9 cellular contexts compared by ENCODE assay signal in genomic region chr17:81516439-81516838, GRCh38. TPM values are rescaled to one million over a fixed set of nuclear protein-coding genes. Genes with fewer than 3 reads are reported as not detected.
DNase-seq lines count a peak whose midpoint lies in the region; ATAC-seq and TF ChIP-seq lines count a peak whose summit lies in the region.
"Had no signal": no experiment of that assay in that cellular context is flagged by ENCODE, and none has a peak within 500 bp of the region (broad histone marks: within the 10 kb centered on the region; RNA-seq: fewer than 3 reads in every experiment).

No MANE protein-coding gene starts in this region.

- TF ChIP-seq CTCF in H9 (conservative IDR thresholded peaks at IDR 0.05) = no peak

- no peak overlapping the region for H2AK5ac ChIP-seq in H9 (ENCODE audit: insufficient read length, low read length)

- H2BK15ac ChIP-seq in H9 (ENCODE audit: low read depth, low read length) = no peak overlapping the region

- H3K9me3 ChIP-seq in H9 (ENCODE audit: control insufficient read depth, low read depth, low read length) (no peaks in the 10 kb centered on the region), iPS-18a (ENCODE audit: control insufficient read depth, low read depth, low read length) (no peaks in the 10 kb centered on the region)

- peak overlapping the region; percentile 85 for H3K4me3 ChIP-seq in iPS-18a (ENCODE audit: low read length)

- DNase-seq in H9 = peak; percentile 33
- DNase-seq in activated T-cell treated with anti-CD3 and anti-CD28 coated beads, Interleukin-2, amount 50 U/mL, for 4 hours = no peak
- no peak for DNase-seq in stimulated activated naive B cell treated with anti-CD40 and anti-IgM and Interleukin-4, amounts not matched to agents 10 μg/mL and 1 μg/mL and 100 μg/mL, for 72 hours
- DNase-seq in activated gamma-delta T cell (lab: John Stamatoyannopoulos, UW) = no peak

- no peak overlapping the region for H3K4ac ChIP-seq in H9 (ENCODE audit: low read depth, low read length)

- H3K4me1 ChIP-seq in H9 (ENCODE audit: insufficient read depth, low read length) = peaks cover 4% of the 10 kb centered on the region; the same call in 1 of the 2 replicates
- H3K4me1 ChIP-seq in iPS-18a (ENCODE audit: control insufficient read depth, low read depth, low read length) = peaks cover 4% of the 10 kb centered on the region

- no peak overlapping the region for H4K91ac ChIP-seq in H9 (ENCODE audit: insufficient read length, low read depth, low read length)

- H3K9ac ChIP-seq in H9 (ENCODE audit: extremely low read depth, insufficient read length, low read length) = no peak overlapping the region
- H3K9ac ChIP-seq in iPS-18a (ENCODE audit: low read length) = no peak overlapping the region

- no peak overlapping the region for H3K56ac ChIP-seq in H9 (ENCODE audit: insufficient read length, low read depth, low read length)

- H3T11ph ChIP-seq in H9 (ENCODE audit: low read length) = no peak overlapping the region

- peaks cover 5% of the 10 kb centered on the region for H3K36me3 ChIP-seq in iPS-18a (ENCODE audit: control insufficient read depth, low read depth, low read length)

- ATAC-seq in activated T-cell treated with anti-CD3 and anti-CD28 coated beads, Interleukin-2, amount 50 U/mL, for 4 hours = no peak
- no peak for ATAC-seq in stimulated activated naive B cell treated with anti-CD40 and anti-IgM and Interleukin-4, amounts not matched to agents 10 μg/mL and 1 μg/mL and 100 μg/mL, for 72 hours (replicated peaks)
- no peak for ATAC-seq in HG03175 (IDR thresholded peaks at IDR 0.05; ENCODE audit: unreplicated experiment)
- no peak for ATAC-seq in HG02588 (IDR thresholded peaks at IDR 0.05; ENCODE audit: unreplicated experiment)
- no peak for ATAC-seq in HG02759 (IDR thresholded peaks at IDR 0.05; ENCODE audit: unreplicated experiment)

- H3K27me3 Mint-ChIP-seq in H9 (ENCODE audit: low read depth) = peaks cover 26% of the 10 kb centered on the region
- no peaks in the 10 kb centered on the region for H3K27me3 Mint-ChIP-seq in activated T-cell treated with anti-CD3 and anti-CD28 coated beads, Interleukin-2, amount 50 U/mL, for 4 hours (ENCODE audit: low read depth)
- H3K27me3 Mint-ChIP-seq in stimulated activated naive B cell treated with anti-CD40 and anti-IgM and Interleukin-4, amounts not matched to agents 10 μg/mL and 1 μg/mL and 100 μg/mL, for 72 hours = no peaks in the 10 kb centered on the region

- H3K79me1 ChIP-seq in H9 (ENCODE audit: insufficient read depth, low read depth, low read length, poor library complexity, severe bottlenecking) = peaks cover 2% of the 10 kb centered on the region

- H3K14ac ChIP-seq in H9 (ENCODE audit: insufficient read depth, low read length) = no peak overlapping the region

- H3K23ac ChIP-seq in H9 (ENCODE audit: insufficient read length, low read depth, low read length) = no peak overlapping the region

- no peak overlapping the region for H2AFZ ChIP-seq in H9 (ENCODE audit: low read length)

- no peak overlapping the region for H2BK5ac ChIP-seq in H9 (ENCODE audit: insufficient read length, low read length)

- H2BK12ac ChIP-seq in H9 (ENCODE audit: insufficient read length, low read depth, low read length) = no peak overlapping the region

- H3K27me3 ChIP-seq in H9 (ENCODE audit: insufficient read depth, low read length) = no peaks in the 10 kb centered on the region; the same call in 1 of the 2 replicates
- H3K27me3 ChIP-seq in iPS-18a (ENCODE audit: control insufficient read depth, insufficient read depth, low read length) = peaks cover 43% of the 10 kb centered on the region

- H3K27ac ChIP-seq in H9 (ENCODE audit: insufficient read length, low read depth, low read length) (no peak overlapping the region), iPS-18a (ENCODE audit: low read length) (no peak overlapping the region)

- H2BK20ac ChIP-seq in H9 (ENCODE audit: low read depth, low read length, poor library complexity, severe bottlenecking) = no peak overlapping the region

- peaks cover 36% of the 10 kb centered on the region for H3K23me2 ChIP-seq in H9 (ENCODE audit: insufficient read length, low read depth, low read length, poor library complexity, severe bottlenecking)

- no peaks in the 10 kb centered on the region for H4K20me1 ChIP-seq in H9 (ENCODE audit: control insufficient read depth, insufficient read depth, insufficient read length)

- H3K18ac ChIP-seq in H9 (ENCODE audit: insufficient read length, low read depth, low read length) = no peak overlapping the region

- peaks cover 16% of the 10 kb centered on the region; the same call in 1 of the 2 replicates for H3K79me2 ChIP-seq in H9 (ENCODE audit: insufficient read depth, low read length)

- H3K4me1 Mint-ChIP-seq in H9 = peaks cover 21 to 28% of the 10 kb centered on the region in 2 experiments
- H3K4me1 Mint-ChIP-seq in activated T-cell treated with anti-CD3 and anti-CD28 coated beads, Interleukin-2, amount 50 U/mL, for 4 hours (ENCODE audit: low read depth) = peaks cover 21% of the 10 kb centered on the region
- H3K4me1 Mint-ChIP-seq in stimulated activated naive B cell treated with anti-CD40 and anti-IgM and Interleukin-4, amounts not matched to agents 10 μg/mL and 1 μg/mL and 100 μg/mL, for 72 hours = peaks cover 29 to 52% of the 10 kb centered on the region in 2 donors

- H3K4me3 Mint-ChIP-seq in H9 = peak overlapping the region; percentile 63 to 80
- H3K4me3 Mint-ChIP-seq in activated T-cell treated with anti-CD3 and anti-CD28 coated beads, Interleukin-2, amount 50 U/mL, for 4 hours = peak overlapping the region; percentile 88
- H3K4me3 Mint-ChIP-seq in stimulated activated naive B cell treated with anti-CD40 and anti-IgM and Interleukin-4, amounts not matched to agents 10 μg/mL and 1 μg/mL and 100 μg/mL, for 72 hours = peak overlapping the region; percentile 97 to 98

- H4K8ac ChIP-seq in H9 (replicated peaks; ENCODE audit: insufficient read length, low read depth, low read length) = no peak overlapping the region

- H4K5ac ChIP-seq in H9 (ENCODE audit: insufficient read length, low read depth, low read length) = no peak overlapping the region

- H3K27ac Mint-ChIP-seq in H9 = no peak overlapping the region
- H3K27ac Mint-ChIP-seq in stimulated activated naive B cell treated with anti-CD40 and anti-IgM and Interleukin-4, amounts not matched to agents 10 μg/mL and 1 μg/mL and 100 μg/mL, for 72 hours = peak overlapping the region; percentile 93

- peak overlapping the region; percentile 9 for H3K4me2 ChIP-seq in H9 (ENCODE audit: insufficient read depth, insufficient read length, low read length)

- peaks cover 8 to 13% (median 9%) of the 10 kb centered on the region in 3 experiments for H3K36me3 Mint-ChIP-seq in H9 (ENCODE audit: insufficient read depth in 1 of 3, low read depth in 3 of 3)
- H3K36me3 Mint-ChIP-seq in activated T-cell treated with anti-CD3 and anti-CD28 coated beads, Interleukin-2, amount 50 U/mL, for 4 hours (ENCODE audit: insufficient read depth) = peaks cover 8% of the 10 kb centered on the region
- peaks cover 22 to 27% of the 10 kb centered on the region in 2 donors for H3K36me3 Mint-ChIP-seq in stimulated activated naive B cell treated with anti-CD40 and anti-IgM and Interleukin-4, amounts not matched to agents 10 μg/mL and 1 μg/mL and 100 μg/mL, for 72 hours

- H3K9me3 Mint-ChIP-seq in H9 = peaks cover 4 to 8% of the 10 kb centered on the region in 2 experiments; a peak in 4 of 5 replicates
- no peaks in the 10 kb centered on the region for H3K9me3 Mint-ChIP-seq in activated T-cell treated with anti-CD3 and anti-CD28 coated beads, Interleukin-2, amount 50 U/mL, for 4 hours
- no peaks in the 10 kb centered on the region for H3K9me3 Mint-ChIP-seq in stimulated activated naive B cell treated with anti-CD40 and anti-IgM and Interleukin-4, amounts not matched to agents 10 μg/mL and 1 μg/mL and 100 μg/mL, for 72 hours

- no CpG with 5 or more reads among the region's 4 CpGs for whole genome bisulfite sequencing in H9 (ENCODE audit: extremely low coverage, insufficient read length, low lambda C conversion rate)

- no peak overlapping the region for H2BK120ac ChIP-seq in H9 (ENCODE audit: low read depth, low read length, poor library complexity, severe bottlenecking)

RNA-seq across cellular contexts. Expression of gene ACTG1, which starts 3.8 kb away (rescaled TPM):
- 4,136 and 4,160 TPM in 2 replicates for total RNA-seq in H9 (2021)
- 1,000 to 10,000 TPM; 3,953 to 4,676 (median 4,016) TPM for total RNA-seq in activated T-cell treated with anti-CD3 and anti-CD28 coated beads, Interleukin-2, amount 50 U/mL, for 4 hours

RNA-seq across cellular contexts. Expression of gene FSCN2, which starts 11.7 kb away (rescaled TPM):
- total RNA-seq in H9 (2021) = 1.0 and 1.6 TPM in 2 replicates
- under 1 TPM in 2 of 3 donors, not detected in 1; 0.33 to 0.58 TPM for total RNA-seq in activated T-cell treated with anti-CD3 and anti-CD28 coated beads, Interleukin-2, amount 50 U/mL, for 4 hours
- total RNA-seq: RPMI7951 had no signal

RNA-seq across cellular contexts. Expression of gene FAAP100, which starts 35.7 kb away (rescaled TPM):
- 54.0 and 54.8 TPM in 2 replicates for total RNA-seq in H9 (2021)
- total RNA-seq in activated T-cell treated with anti-CD3 and anti-CD28 coated beads, Interleukin-2, amount 50 U/mL, for 4 hours = 10 to 100 TPM; 59.3 to 63.3 (median 61.6) TPM
